10 cellular contexts compared by ENCODE assay signal in genomic region chr1:248789337-248789736, GRCh38. TPM values are rescaled to one million over a fixed set of nuclear protein-coding genes. Genes with fewer than 3 reads are reported as not detected.
A peak's percentile ranks its signal among the peaks of the same experiment; 100 is the strongest.
DNase-seq lines count a peak whose midpoint lies in the region; ATAC-seq, FAIRE-seq and TF ChIP-seq lines count a peak whose summit lies in the region.
"Not testable (repeated sequence)": the region's sequence is repeated elsewhere in the genome, so short reads cannot be mapped to it uniquely, and the experiment has no call there.
"Had no signal": no experiment of that assay in that cellular context is flagged by ENCODE, and none has a peak within 500 bp of the region (broad histone marks: within the 10 kb centered on the region; RNA-seq: fewer than 3 reads in every experiment).

No MANE protein-coding gene starts in this region.

- TF ChIP-seq POLR2A in esophagus muscularis mucosa (IDR thresholded peaks at IDR 0.05; ENCODE audit: low read depth): not testable (repeated sequence)

- H3K9ac ChIP-seq in BLaER1 treated with 17β-estradiol and CSF1 and Interleukin-3, amounts not matched to agents 10 nM and 100 nM: not testable (repeated sequence)

- intact Hi-C loops in esophagus muscularis mucosa (cut with DNase I): not testable (repeated sequence)

- H3K9me3 ChIP-seq in BLaER1 treated with 17β-estradiol and CSF1 and Interleukin-3, amounts not matched to agents 10 nM and 100 nM (replicated peaks in 1 of 11): peaks cover 3 to 23% (median 11%) of the 10 kb centered on the region in 11 experiments
- not testable (repeated sequence) for H3K9me3 ChIP-seq in esophagus muscularis mucosa; neutrophil; small intestine (ENCODE audit: control insufficient read depth, low read depth)

- not testable (repeated sequence) for H3K4me3 ChIP-seq in BLaER1 treated with 17β-estradiol and CSF1 and Interleukin-3, amounts not matched to agents 10 nM and 100 nM; epithelial cell of esophagus (ENCODE audit: low read length); esophagus muscularis mucosa; neutrophil (ENCODE audit: low read depth in 1 of 2, low read length in 1 of 2); small intestine (ENCODE audit: low read depth in 1 of 2, low read length in 2 of 2)

- H3K4me3 Mint-ChIP-seq in activated CD8-positive, alpha-beta memory T cell treated with anti-CD3 and anti-CD28 coated beads, Interleukin-2, amount 10 ng/mL, durations not matched to agents 7 days and 5 days; type B pancreatic cell: not testable (repeated sequence)

- H4K20me1 ChIP-seq in BLaER1 treated with 17β-estradiol and CSF1 and Interleukin-3, amounts not matched to agents 10 nM and 100 nM: not testable (repeated sequence)

- not testable (repeated sequence) for H3K9me3 Mint-ChIP-seq in activated CD8-positive, alpha-beta memory T cell treated with anti-CD3 and anti-CD28 coated beads, Interleukin-2, amount 10 ng/mL, durations not matched to agents 7 days and 5 days (ENCODE audit: low read depth); type B pancreatic cell

- H3K4me1 Mint-ChIP-seq in activated CD8-positive, alpha-beta memory T cell treated with anti-CD3 and anti-CD28 coated beads, Interleukin-2, amount 10 ng/mL, durations not matched to agents 7 days and 5 days: peaks cover 29% of the 10 kb centered on the region
- H3K4me1 Mint-ChIP-seq in type B pancreatic cell (ENCODE audit: unreplicated experiment): not testable (repeated sequence)

- H3K27ac Mint-ChIP-seq in activated CD8-positive, alpha-beta memory T cell treated with anti-CD3 and anti-CD28 coated beads, Interleukin-2, amount 10 ng/mL, durations not matched to agents 7 days and 5 days: not testable (repeated sequence)
- peak overlapping the region; percentile 89 for H3K27ac Mint-ChIP-seq in type B pancreatic cell

- TF ChIP-seq EP300 in esophagus muscularis mucosa (IDR thresholded peaks at IDR 0.05): not testable (repeated sequence)

- not testable (repeated sequence) for FAIRE-seq in small intestine (lab: Jason Lieb, UNC)

- not testable (repeated sequence) for TF ChIP-seq CTCF in epithelial cell of esophagus (IDR thresholded peaks at IDR 0.05; ENCODE audit: insufficient read depth, low read depth, low read length, missing control alignments); esophagus muscularis mucosa (IDR thresholded peaks at IDR 0.05); neutrophil (IDR thresholded peaks at IDR 0.05); type B pancreatic cell (conservative IDR thresholded peaks at IDR 0.05)

- H3K27me3 ChIP-seq in BLaER1 treated with 17β-estradiol and CSF1 and Interleukin-3, amounts not matched to agents 10 nM and 100 nM; esophagus muscularis mucosa; neutrophil; small intestine (ENCODE audit: control insufficient read depth in 2 of 2, insufficient read depth in 2 of 2, low read length in 2 of 2): not testable (repeated sequence)

- DNase-seq in activated CD8-positive, alpha-beta memory T cell treated with anti-CD3 and anti-CD28 coated beads, Interleukin-2, amount 10 ng/mL, durations not matched to agents 7 days and 5 days: peak; percentile 2
- DNase-seq in epithelial cell of esophagus (ENCODE audit: low read depth) (peak; percentile 71), esophagus muscularis mucosa (ENCODE audit: extremely low spot score) (peak; percentile 68), small intestine (peak; percentile 71)
- not testable (repeated sequence) for DNase-seq in type B pancreatic cell (ENCODE audit: extremely low spot score, unreplicated experiment)

- CTCF ChIA-PET in activated CD8-positive, alpha-beta memory T cell treated with anti-CD3 and anti-CD28 coated beads, Interleukin-2, amount 10 ng/mL, durations not matched to agents 7 days and 5 days (lab: Charles Lee): interaction anchor here (0.6 to 1.3 kb wide), 2 partner anchors 17 to 30 kb away, joined by 3 to 5 read pairs; no protein-coding TSS in a partner anchor

- H3K27ac ChIP-seq in BLaER1 treated with 17β-estradiol and CSF1 and Interleukin-3, amounts not matched to agents 10 nM and 100 nM; esophagus muscularis mucosa (replicated peaks in 1 of 4); small intestine (ENCODE audit: low read depth in 1 of 2, low read length in 1 of 2): not testable (repeated sequence)
- peak overlapping the region; percentile 3 for H3K27ac ChIP-seq in neutrophil

- H3K4me1 ChIP-seq in BLaER1 treated with 17β-estradiol and CSF1 and Interleukin-3, amounts not matched to agents 10 nM and 100 nM: peaks cover 66 to 100% (median 93%) of the 10 kb centered on the region in 10 experiments
- not testable (repeated sequence) for H3K4me1 ChIP-seq in esophagus muscularis mucosa
- H3K4me1 ChIP-seq in neutrophil (ENCODE audit: control insufficient read depth in 1 of 2, insufficient read depth in 1 of 2, low read depth in 1 of 2, low read length in 1 of 2): peaks cover 62 to 65% of the 10 kb centered on the region in 2 experiments
- H3K4me1 ChIP-seq in small intestine (ENCODE audit: control insufficient read depth in 2 of 2, insufficient read depth in 1 of 2, low read depth in 1 of 2, low read length in 1 of 2): peaks cover 2 to 12% of the 10 kb centered on the region in 2 donors

- peak overlapping the region in 8 of 11 experiments; percentile 72 to 87 (median 79); a peak in 14 of 22 replicates for H3K4me2 ChIP-seq in BLaER1 treated with 17β-estradiol and CSF1 and Interleukin-3, amounts not matched to agents 10 nM and 100 nM

- ATAC-seq in activated CD8-positive, alpha-beta memory T cell treated with anti-CD3 and anti-CD28 coated beads, Interleukin-2, amount 10 ng/mL, durations not matched to agents 7 days and 5 days: not testable (repeated sequence)

- WGBS in esophagus muscularis mucosa: 77% methylated on average over 2 of the region's 2 CpGs
- 22 to 73% (median 44%) methylated on average over 2 of the region's 2 CpGs for WGBS in small intestine, 3 donors

- H3K27me3 Mint-ChIP-seq in activated CD8-positive, alpha-beta memory T cell treated with anti-CD3 and anti-CD28 coated beads, Interleukin-2, amount 10 ng/mL, durations not matched to agents 7 days and 5 days: peaks cover 23% of the 10 kb centered on the region
- H3K27me3 Mint-ChIP-seq in type B pancreatic cell: not testable (repeated sequence)

- not testable (repeated sequence) for H3K36me3 Mint-ChIP-seq in activated CD8-positive, alpha-beta memory T cell treated with anti-CD3 and anti-CD28 coated beads, Interleukin-2, amount 10 ng/mL, durations not matched to agents 7 days and 5 days; type B pancreatic cell

- not testable (repeated sequence) for H3K36me3 ChIP-seq in BLaER1 treated with 17β-estradiol and CSF1 and Interleukin-3, amounts not matched to agents 10 nM and 100 nM; esophagus muscularis mucosa; neutrophil; small intestine (ENCODE audit: control insufficient read depth in 2 of 2, insufficient read depth in 2 of 2, low read length in 2 of 2)

RNA-seq across cellular contexts. Expression of gene LYPD8, which starts 33.8 kb away (rescaled TPM):
- not detected for total RNA-seq in activated CD8-positive, alpha-beta memory T cell treated with anti-CD3 and anti-CD28 coated beads, Interleukin-2, amount 10 ng/mL, durations not matched to agents 7 days and 5 days
- total RNA-seq in esophagus muscularis mucosa (under 1 TPM in 1 of 4 donors, not detected in 3; 0.57 TPM), type B pancreatic cell (ENCODE audit: low replicate concordance) (not detected in 2 replicates)
- 1 to 10 TPM in 1 of 3 donors, under 1 TPM in 1, not detected in 1; 0.81 to 3.4 TPM for polyA plus RNA-seq in small intestine
- total RNA-seq: Caco-2; CD4-positive, CD25-positive, alpha-beta regulatory T cell; CD8-positive, alpha-beta T cell had no signal

RNA-seq across cellular contexts. Expression of gene SH3BP5L, which starts 36.4 kb away (rescaled TPM):
- 10 to 100 TPM; 27.4 to 27.9 TPM for total RNA-seq in activated CD8-positive, alpha-beta memory T cell treated with anti-CD3 and anti-CD28 coated beads, Interleukin-2, amount 10 ng/mL, durations not matched to agents 7 days and 5 days
- total RNA-seq in esophagus muscularis mucosa (10 to 100 TPM; 19.9 to 36.2 (median 28.3) TPM), type B pancreatic cell (ENCODE audit: low replicate concordance) (33.4 and 33.7 TPM in 2 replicates)
- polyA plus RNA-seq in small intestine: 10 to 100 TPM; 19.1 to 38.0 (median 27.3) TPM

RNA-seq across cellular contexts. Expression of gene ZNF672, which starts 48.7 kb away (rescaled TPM):
- 10 to 100 TPM; 53.8 to 72.3 TPM for total RNA-seq in activated CD8-positive, alpha-beta memory T cell treated with anti-CD3 and anti-CD28 coated beads, Interleukin-2, amount 10 ng/mL, durations not matched to agents 7 days and 5 days
- total RNA-seq in esophagus muscularis mucosa (10 to 100 TPM; 30.3 to 46.4 (median 39.3) TPM), type B pancreatic cell (ENCODE audit: low replicate concordance) (33.0 and 35.0 TPM in 2 replicates)
- polyA plus RNA-seq in small intestine: 10 to 100 TPM; 17.2 to 25.7 (median 20.8) TPM
